ENCODE assay signal across 29 cellular contexts in the genomic region with DNA sequence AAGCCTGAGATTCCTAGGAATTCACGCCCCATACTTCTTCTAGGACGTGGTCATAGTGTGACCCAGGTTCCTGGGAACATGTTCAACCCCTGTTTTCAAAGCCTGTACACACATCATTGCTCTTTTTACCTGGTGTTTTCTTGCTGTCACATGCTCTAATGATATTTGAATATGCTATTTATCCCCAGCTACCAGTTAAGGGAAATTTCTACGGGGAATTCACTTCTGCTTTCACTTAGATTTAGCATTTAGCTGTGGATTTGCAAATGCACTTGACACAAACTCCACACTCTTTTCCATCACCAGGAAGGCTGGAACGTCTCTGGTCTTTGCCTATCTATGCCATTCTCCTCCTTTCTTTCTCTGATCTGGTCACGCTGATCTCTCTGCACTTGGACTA. TPM values are rescaled to one million over a fixed set of nuclear protein-coding genes. Genes with fewer than 3 reads are reported as not detected.
DNase-seq lines count a peak whose midpoint lies in the region; ATAC-seq, FAIRE-seq and TF ChIP-seq lines count a peak whose summit lies in the region.
"Had no signal": no experiment of that assay in that cellular context is flagged by ENCODE, and none has a peak within 500 bp of the region (broad histone marks: within the 10 kb centered on the region; RNA-seq: fewer than 3 reads in every experiment).

No MANE protein-coding gene starts in this region.

- no peak for TF ChIP-seq POLR2A in GM12891 (IDR thresholded peaks at IDR 0.05; ENCODE audit: low read depth, low read length)

- H3K4me3 Mint-ChIP-seq in activated B cell treated with CpG ODN at 0.5 μM for 24 hours: peak overlapping the region; percentile 44
- H3K4me3 Mint-ChIP-seq: activated naive CD4-positive, alpha-beta T cell treated with anti-CD3 and anti-CD28 coated beads for 36 hours; activated T-cell treated with anti-CD3 and anti-CD28 coated beads, Interleukin-2, amount 50 U/mL, for 72 hours; dendritic cell treated with granulocyte-macrophage colony-stimulating factor and Interleukin-4, amounts not matched to agents 40 ng/mL and 50 ng/mL, for 4 days; H9 had no signal

- H3K9me3 Mint-ChIP-seq in activated B cell treated with CpG ODN at 0.5 μM for 24 hours: peaks cover 5% of the 10 kb centered on the region

- TF ChIP-seq CTCF in activated B cell treated with CpG ODN at 0.5 μM for 24 hours (IDR thresholded peaks at IDR 0.05): no peak

- peak; percentile 78 for FAIRE-seq in GM12891 (lab: Jason Lieb, UNC)
- peak; percentile 11 for FAIRE-seq in GM19239 (lab: Jason Lieb, UNC)
- FAIRE-seq: D721Med, HepG2 had no signal

- peaks cover 64% of the 10 kb centered on the region for H3K4me1 Mint-ChIP-seq in activated B cell treated with CpG ODN at 0.5 μM for 24 hours

- POLR2A ChIA-PET in activated B cell treated with CpG ODN at 0.5 μM for 24 hours (lab: Charles Lee): interaction anchor here (0.7 to 3.3 kb wide), 6 partner anchors 10 to 179 kb away, joined by 3 to 14 read pairs (median 4); no protein-coding TSS in a partner anchor

- DNase-seq in GM12891 (ENCODE audit: insufficient read length, low spot score): no peak
- no peak for DNase-seq in GM19239 (ENCODE audit: insufficient read length, low spot score)
- DNase-seq in activated B cell treated with CpG ODN at 0.5 μM for 24 hours: no peak
- DNase-seq in HuH-7 (ENCODE audit: low spot score): no peak
- no peak for DNase-seq in T-helper 9 cell
- DNase-seq in epidermal melanocyte (ENCODE audit: insufficient read length, low spot score): no peak
- DNase-seq: activated CD4-positive, CD25-positive, alpha-beta regulatory T cell treated with anti-CD3 and anti-CD28 coated beads, Interleukin-2, amount 50 U/mL, for 72 hours; activated naive CD4-positive, alpha-beta T cell treated with anti-CD3 and anti-CD28 coated beads for 36 hours; activated T-cell treated with anti-CD3 and anti-CD28 coated beads, Interleukin-2, amount 50 U/mL, for 72 hours; anterior cingulate cortex; EL; H9; head of caudate nucleus; NCI-H524; occipital lobe; RPMI8226; stimulated activated CD4-positive, alpha-beta T cell treated with anti-CD3 and anti-CD28 coated beads, Interleukin-2, amount 100 ng/mL, for 48 hours; stimulated activated naive CD4-positive, alpha-beta T cell treated with Interleukin-2 at 50 U/mL for 16 hours; T1000; thyroid gland had no signal

- H3K27ac Mint-ChIP-seq in activated B cell treated with CpG ODN at 0.5 μM for 24 hours: peak overlapping the region; percentile 89
- H3K27ac Mint-ChIP-seq: activated naive CD4-positive, alpha-beta T cell treated with anti-CD3 and anti-CD28 coated beads for 36 hours; dendritic cell treated with granulocyte-macrophage colony-stimulating factor and Interleukin-4, amounts not matched to agents 40 ng/mL and 50 ng/mL, for 4 days; H9 had no signal

- peak; percentile 42 for ATAC-seq in HG02798 (IDR thresholded peaks at IDR 0.05; ENCODE audit: poor library complexity, unreplicated experiment)
- peak; percentile 41 for ATAC-seq in activated B cell treated with CpG ODN at 0.5 μM for 24 hours (ENCODE audit: low read depth)
- no peak for ATAC-seq in HG03097 (IDR thresholded peaks at IDR 0.05; ENCODE audit: low FRiP score, unreplicated experiment)
- ATAC-seq: activated T-cell treated with anti-CD3 and anti-CD28 coated beads, Interleukin-2, amount 50 U/mL, for 72 hours; HepG2; SK-N-SH treated with all-trans-retinoic acid at 6 μM for 48 hours had no signal

- CTCF ChIA-PET in activated B cell treated with CpG ODN at 0.5 μM for 24 hours (lab: Charles Lee): interaction anchor here (0.6 kb wide), 1 partner anchor 179 kb away, joined by 3 read pairs; no protein-coding TSS in a partner anchor

- intact Hi-C loops in activated B cell treated with CpG ODN at 0.5 μM for 24 hours (cut with micrococcal nuclease): loop anchor here (1.0 kb wide), 1 partner anchor 11 kb away; a partner anchor contains a TSS

- no peaks in the 10 kb centered on the region for H3K27me3 Mint-ChIP-seq in activated B cell treated with CpG ODN at 0.5 μM for 24 hours
- H3K27me3 Mint-ChIP-seq: dendritic cell treated with granulocyte-macrophage colony-stimulating factor and Interleukin-4, amounts not matched to agents 40 ng/mL and 50 ng/mL, for 4 days had no signal

- peaks cover 2% of the 10 kb centered on the region for H3K36me3 Mint-ChIP-seq in activated B cell treated with CpG ODN at 0.5 μM for 24 hours (ENCODE audit: low read depth)

TF ChIP-seq in GM12891, 5 proteins besides CTCF, POLR2A, EP300 and RAD21:
- no peak for TF ChIP-seq TAF1 (IDR thresholded peaks at IDR 0.05; ENCODE audit: low read depth, low read length)
- no peak for TF ChIP-seq PAX5 (IDR thresholded peaks at IDR 0.05; ENCODE audit: insufficient read depth, low read length, severe bottlenecking)
- peak; percentile 81 for TF ChIP-seq SPI1 (IDR thresholded peaks at IDR 0.05; ENCODE audit: low read depth, low read length)
- TF ChIP-seq POU2F2 (IDR thresholded peaks at IDR 0.05; ENCODE audit: low read depth, low read length): no peak
- no peak for TF ChIP-seq POLR2AphosphoS5 (IDR thresholded peaks at IDR 0.05; ENCODE audit: low read depth, low read length)
TF ChIP-seq in GM12891: peak in this region for 1.

RNA-seq across cellular contexts. Expression of a gene that starts 11.3 kb away (rescaled TPM):
- 61.8 TPM for polyA plus RNA-seq in GM12891 (2012; ENCODE audit: low read depth, missing spikeins)
- total RNA-seq in activated B cell treated with CpG ODN at 0.5 μM for 24 hours: 48.7 and 49.7 TPM in 2 replicates
- total RNA-seq: HepG2, M059J, renal cortical epithelial cell had no signal
- polyA plus RNA-seq: smooth muscle cell had no signal
